ENCODE assay signal across 1 cellular context in genomic region chr4:83219991-83220360, GRCh38.
TF ChIP-seq lines count a peak whose summit lies in the region.

No MANE protein-coding gene starts in this region.

TF ChIP-seq in GM23338, 12 proteins besides CTCF, POLR2A, EP300 and RAD21 (continued from another document):
- TF ChIP-seq, protein P1, sequence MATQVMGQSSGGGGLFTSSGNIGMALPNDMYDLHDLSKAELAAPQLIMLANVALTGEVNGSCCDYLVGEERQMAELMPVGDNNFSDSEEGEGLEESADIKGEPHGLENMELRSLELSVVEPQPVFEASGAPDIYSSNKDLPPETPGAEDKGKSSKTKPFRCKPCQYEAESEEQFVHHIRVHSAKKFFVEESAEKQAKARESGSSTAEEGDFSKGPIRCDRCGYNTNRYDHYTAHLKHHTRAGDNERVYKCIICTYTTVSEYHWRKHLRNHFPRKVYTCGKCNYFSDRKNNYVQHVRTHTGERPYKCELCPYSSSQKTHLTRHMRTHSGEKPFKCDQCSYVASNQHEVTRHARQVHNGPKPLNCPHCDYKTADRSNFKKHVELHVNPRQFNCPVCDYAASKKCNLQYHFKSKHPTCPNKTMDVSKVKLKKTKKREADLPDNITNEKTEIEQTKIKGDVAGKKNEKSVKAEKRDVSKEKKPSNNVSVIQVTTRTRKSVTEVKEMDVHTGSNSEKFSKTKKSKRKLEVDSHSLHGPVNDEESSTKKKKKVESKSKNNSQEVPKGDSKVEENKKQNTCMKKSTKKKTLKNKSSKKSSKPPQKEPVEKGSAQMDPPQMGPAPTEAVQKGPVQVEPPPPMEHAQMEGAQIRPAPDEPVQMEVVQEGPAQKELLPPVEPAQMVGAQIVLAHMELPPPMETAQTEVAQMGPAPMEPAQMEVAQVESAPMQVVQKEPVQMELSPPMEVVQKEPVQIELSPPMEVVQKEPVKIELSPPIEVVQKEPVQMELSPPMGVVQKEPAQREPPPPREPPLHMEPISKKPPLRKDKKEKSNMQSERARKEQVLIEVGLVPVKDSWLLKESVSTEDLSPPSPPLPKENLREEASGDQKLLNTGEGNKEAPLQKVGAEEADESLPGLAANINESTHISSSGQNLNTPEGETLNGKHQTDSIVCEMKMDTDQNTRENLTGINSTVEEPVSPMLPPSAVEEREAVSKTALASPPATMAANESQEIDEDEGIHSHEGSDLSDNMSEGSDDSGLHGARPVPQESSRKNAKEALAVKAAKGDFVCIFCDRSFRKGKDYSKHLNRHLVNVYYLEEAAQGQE (IDR thresholded peaks at IDR 0.05; ENCODE audit: unreplicated experiment) = no peak
- TF ChIP-seq STAT1 (IDR thresholded peaks at IDR 0.05; ENCODE audit: unreplicated experiment) = no peak
- no peak for TF ChIP-seq NANOG (IDR thresholded peaks at IDR 0.05; ENCODE audit: borderline replicate concordance)
- no peak for TF ChIP-seq ZNF331 (CRISPR knock-in tag; IDR thresholded peaks at IDR 0.05; ENCODE audit: low read depth)
- no peak for TF ChIP-seq JUNB (IDR thresholded peaks at IDR 0.05; ENCODE audit: unreplicated experiment)
- no peak for TF ChIP-seq ZNF462 (CRISPR knock-in tag; IDR thresholded peaks at IDR 0.05)
- no peak for TF ChIP-seq EZH2 (IDR thresholded peaks at IDR 0.05; ENCODE audit: low read depth, unreplicated experiment)
- no peak for TF ChIP-seq ZNF114 (CRISPR knock-in tag; IDR thresholded peaks at IDR 0.05)
